26 cellular contexts compared by ENCODE assay signal in the genomic region with DNA sequence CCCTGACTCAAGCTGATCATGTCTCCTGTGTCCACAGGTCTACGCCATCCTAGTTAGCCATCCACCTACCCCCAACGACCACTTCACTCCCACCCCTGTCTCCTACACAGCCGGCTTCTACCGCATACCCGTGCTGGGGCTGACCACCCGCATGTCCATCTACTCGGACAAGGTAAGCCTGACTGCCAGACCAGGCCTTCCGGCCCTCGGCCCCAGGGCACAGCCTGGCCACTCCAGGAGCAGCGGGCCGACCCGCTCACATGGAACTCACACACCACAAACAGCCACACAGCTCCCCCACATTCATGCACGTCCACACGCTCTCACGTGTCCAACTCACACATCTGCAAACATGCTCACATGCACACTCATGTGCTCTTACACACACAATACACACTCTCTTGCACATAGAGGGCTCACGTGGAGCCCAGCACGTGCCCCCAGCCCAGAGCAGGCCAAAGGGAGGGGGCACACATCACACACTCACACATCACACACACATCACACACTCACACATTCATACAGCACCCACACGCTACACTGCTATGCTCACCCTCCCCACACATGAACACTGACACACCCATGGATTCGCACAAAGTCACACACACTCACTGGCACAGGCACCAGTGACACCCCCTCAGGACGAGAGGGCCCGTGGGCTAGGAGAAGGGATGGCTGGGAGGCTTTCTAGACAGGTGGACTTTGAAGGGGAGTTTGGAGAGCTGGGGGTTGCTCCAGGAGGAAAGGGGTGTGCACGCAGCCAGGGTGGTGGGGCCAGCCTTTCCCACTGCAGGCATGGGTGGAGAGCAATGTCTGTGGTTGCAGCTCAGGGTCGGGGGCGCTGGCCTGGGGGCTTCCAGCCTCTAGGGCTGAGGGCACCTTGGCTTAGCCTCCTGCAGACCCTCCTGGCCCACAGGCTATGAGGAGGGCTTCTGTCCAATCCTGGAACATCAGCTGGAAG. TPM values are rescaled to one million over a fixed set of nuclear protein-coding genes. Genes with fewer than 3 reads are reported as not detected.
"Had no signal": no experiment of that assay in that cellular context is flagged by ENCODE, and none has a peak within 500 bp of the region (broad histone marks: within the 10 kb centered on the region; RNA-seq: fewer than 3 reads in every experiment).

No MANE protein-coding gene starts in this region.

- ATAC-seq: activated naive CD4-positive, alpha-beta T cell treated with anti-CD3 and anti-CD28 coated beads, Interleukin-2, amount 50 U/mL, for 72 hours; gastrocnemius medialis; mucosa of descending colon; stimulated activated effector memory CD8-positive, alpha-beta T cell treated with anti-CD3 and anti-CD28 coated beads, Interleukin-12 subunit alpha, Interleukin-12 subunit beta, amount 100 ng/mL, for 72 hours had no signal

- H3K9me3 ChIP-seq: colonic mucosa, gastrocnemius medialis, heart left ventricle, mucosa of descending colon, neutrophil, sigmoid colon, stomach, testis had no signal

- H3K27ac ChIP-seq: cardiac muscle cell, colonic mucosa, gastrocnemius medialis, heart left ventricle, neutrophil, parathyroid adenoma, sigmoid colon, stomach, testis had no signal

- H3K27me3 ChIP-seq: testis had no signal

- H3K36me3 Mint-ChIP-seq: immature natural killer cell; memory B cell; stimulated activated effector memory CD8-positive, alpha-beta T cell treated with anti-CD3 and anti-CD28 coated beads, Interleukin-12 subunit alpha, Interleukin-12 subunit beta, amount 100 ng/mL, for 72 hours; type B pancreatic cell had no signal

- H2AFZ ChIP-seq: parathyroid adenoma had no signal

- H3K79me2 ChIP-seq: parathyroid adenoma had no signal

- H3K9me3 Mint-ChIP-seq: activated naive CD4-positive, alpha-beta T cell treated with anti-CD3 and anti-CD28 coated beads, Interleukin-2, amount 50 U/mL, for 72 hours; immature natural killer cell; memory B cell; stimulated activated effector memory CD8-positive, alpha-beta T cell treated with anti-CD3 and anti-CD28 coated beads, Interleukin-12 subunit alpha, Interleukin-12 subunit beta, amount 100 ng/mL, for 72 hours; type B pancreatic cell had no signal

- H3K9ac ChIP-seq: parathyroid adenoma had no signal

- H3K4me3 ChIP-seq: cardiac muscle cell, colonic mucosa, gastrocnemius medialis, heart left ventricle, mucosa of descending colon, sigmoid colon, stomach, testis had no signal

- H3K36me3 ChIP-seq: cardiac muscle cell, colonic mucosa, gastrocnemius medialis, heart left ventricle, neutrophil, sigmoid colon, stomach had no signal

- H3K4me3 Mint-ChIP-seq: memory B cell; naive B cell; stimulated activated effector memory CD8-positive, alpha-beta T cell treated with anti-CD3 and anti-CD28 coated beads, Interleukin-12 subunit alpha, Interleukin-12 subunit beta, amount 100 ng/mL, for 72 hours; type B pancreatic cell had no signal

- H3K27ac Mint-ChIP-seq: activated naive CD4-positive, alpha-beta T cell treated with anti-CD3 and anti-CD28 coated beads, Interleukin-2, amount 50 U/mL, for 72 hours; memory B cell; stimulated activated effector memory CD8-positive, alpha-beta T cell treated with anti-CD3 and anti-CD28 coated beads, Interleukin-12 subunit alpha, Interleukin-12 subunit beta, amount 100 ng/mL, for 72 hours; type B pancreatic cell had no signal

- DNase-seq: activated CD4-positive, CD25-positive, alpha-beta regulatory T cell treated with anti-CD3 and anti-CD28 coated beads, Interleukin-2, amount 50 U/mL, for 72 hours; activated CD8-positive, alpha-beta memory T cell treated with anti-CD3 and anti-CD28 coated beads for 24 hours; activated CD8-positive, alpha-beta memory T cell treated with anti-CD3 and anti-CD28 coated beads, Interleukin-2, amount 50 U/mL, for 48 hours; activated effector memory CD4-positive, alpha-beta T cell treated with anti-CD3 and anti-CD28 coated beads, Interleukin-2, amount 50 U/mL, for 16 hours; activated T-cell treated with anti-CD3 and anti-CD28 coated beads, Interleukin-2, amount 50 U/mL, for 48 hours; colonic mucosa; gastrocnemius medialis; immature natural killer cell; kidney glomerular epithelial cell; mucosa of descending colon; naive B cell; sigmoid colon; stimulated activated CD4-positive, alpha-beta T cell treated with anti-CD3 and anti-CD28 coated beads, Interleukin-4, amount 100 ng/mL, for 24 hours; stomach; testis had no signal

- H3K4me1 ChIP-seq: colonic mucosa, gastrocnemius medialis, parathyroid adenoma, testis had no signal

RNA-seq across cellular contexts. Expression of gene GRIN1, which starts 3.3 kb away (rescaled TPM):
- total RNA-seq: gastrocnemius medialis, heart left ventricle, liver had no signal
- polyA plus RNA-seq: immature natural killer cell had no signal

RNA-seq across cellular contexts. Expression of gene LRRC26, which starts 27.6 kb away (rescaled TPM):
- total RNA-seq: activated naive CD4-positive, alpha-beta T cell treated with anti-CD3 and anti-CD28 coated beads, Interleukin-2, amount 50 U/mL, for 72 hours; cardiac muscle cell; gastrocnemius medialis; heart left ventricle; T-helper 1 cell treated with Interleukin-12 subunit alpha and Interleukin-12 subunit beta and Interleukin-4 antibody, amounts not matched to agents 30 ng/mL and 1 ng/mL, for 36 hours had no signal
- polyA plus RNA-seq: heart left ventricle had no signal

RNA-seq across cellular contexts. Expression of gene TMEM210, which starts 29.6 kb away (rescaled TPM):
- total RNA-seq: activated naive CD4-positive, alpha-beta T cell treated with anti-CD3 and anti-CD28 coated beads, Interleukin-2, amount 50 U/mL, for 72 hours; cardiac muscle cell; gastrocnemius medialis; heart left ventricle; liver; sigmoid colon; stomach; T-helper 1 cell treated with Interleukin-12 subunit alpha and Interleukin-12 subunit beta and Interleukin-4 antibody, amounts not matched to agents 30 ng/mL and 1 ng/mL, for 36 hours had no signal
- polyA plus RNA-seq: cardiac muscle cell, esophagus, heart left ventricle, immature natural killer cell, liver, stomach had no signal
